In genomic region chr17:78383725-78384471, GRCh38 we compare ENCODE assay signal across 9 cellular contexts. TPM values are rescaled to one million over a fixed set of nuclear protein-coding genes. Genes with fewer than 3 reads are reported as not detected.
DNase-seq lines count a peak whose midpoint lies in the region; ATAC-seq, FAIRE-seq and TF ChIP-seq lines count a peak whose summit lies in the region.
"Had no signal": no experiment of that assay in that cellular context is flagged by ENCODE, and none has a peak within 500 bp of the region (broad histone marks: within the 10 kb centered on the region; RNA-seq: fewer than 3 reads in every experiment).

No MANE protein-coding gene starts in this region.

- no peak for FAIRE-seq in HTR-8/SVneo (lab: Jason Lieb, UNC)
- FAIRE-seq: K562 had no signal

- DNase-seq in GF-D8 (lab: John Stamatoyannopoulos, UW) (peak; percentile 95), HTR-8/SVneo (ENCODE audit: insufficient read length, low spot score) (peak; percentile 70), fibroblast of peridontal ligament (ENCODE audit: extremely low read depth) (peak; percentile 98), NCI-H345 (lab: John Stamatoyannopoulos, UW) (no peak), NCI-H345 treated with DMSO at 0.1 percent for 48 hours (lab: John Stamatoyannopoulos, UW; ENCODE audit: unreplicated experiment) (no peak), NCI-H2081 treated with DMSO at 0.1 percent for 48 hours (lab: John Stamatoyannopoulos, UW) (no peak)
- DNase-seq in activated CD8-positive, alpha-beta memory T cell treated with anti-CD3 and anti-CD28 coated beads, Interleukin-2, amount 10 ng/mL, durations not matched to agents 7 days and 5 days: peak; percentile 76

- no peaks in the 10 kb centered on the region for H3K27me3 Mint-ChIP-seq in activated CD8-positive, alpha-beta memory T cell treated with anti-CD3 and anti-CD28 coated beads, Interleukin-2, amount 10 ng/mL, durations not matched to agents 7 days and 5 days

- no peaks in the 10 kb centered on the region for H3K9me3 ChIP-seq in parathyroid adenoma (ENCODE audit: control insufficient read depth, low read length)

- H3K4me2 ChIP-seq in parathyroid adenoma (ENCODE audit: low read length): no peak overlapping the region

- CTCF ChIA-PET in activated CD8-positive, alpha-beta memory T cell treated with anti-CD3 and anti-CD28 coated beads, Interleukin-2, amount 10 ng/mL, durations not matched to agents 7 days and 5 days (lab: Charles Lee): interaction anchor here (1.2 kb wide), 2 partner anchors 14 to 66 kb away, joined by 3 to 4 read pairs; no protein-coding TSS in a partner anchor

- H3K4me3 Mint-ChIP-seq in activated CD8-positive, alpha-beta memory T cell treated with anti-CD3 and anti-CD28 coated beads, Interleukin-2, amount 10 ng/mL, durations not matched to agents 7 days and 5 days: peak overlapping the region; percentile 58

- peak overlapping the region; percentile 85 for H3K27ac ChIP-seq in parathyroid adenoma

- no peaks in the 10 kb centered on the region for H3K9me3 Mint-ChIP-seq in activated CD8-positive, alpha-beta memory T cell treated with anti-CD3 and anti-CD28 coated beads, Interleukin-2, amount 10 ng/mL, durations not matched to agents 7 days and 5 days (ENCODE audit: low read depth)

- no peak overlapping the region for H2AFZ ChIP-seq in parathyroid adenoma

- peaks cover 24% of the 10 kb centered on the region for H3K36me3 Mint-ChIP-seq in activated CD8-positive, alpha-beta memory T cell treated with anti-CD3 and anti-CD28 coated beads, Interleukin-2, amount 10 ng/mL, durations not matched to agents 7 days and 5 days

- no peaks in the 10 kb centered on the region for H3K27me3 ChIP-seq in parathyroid adenoma (ENCODE audit: control insufficient read depth, insufficient read depth, low read length)

- ATAC-seq in activated CD8-positive, alpha-beta memory T cell treated with anti-CD3 and anti-CD28 coated beads, Interleukin-2, amount 10 ng/mL, durations not matched to agents 7 days and 5 days: peak; percentile 38
- ATAC-seq: K562 had no signal

- no peak overlapping the region for H3K9ac ChIP-seq in parathyroid adenoma

- no peaks in the 10 kb centered on the region for H3K36me3 ChIP-seq in parathyroid adenoma (ENCODE audit: control insufficient read depth, insufficient read depth, low read length)

- TF ChIP-seq CTCF in parathyroid adenoma (IDR thresholded peaks at IDR 0.05): no peak

- no peak overlapping the region for H3K4me3 ChIP-seq in parathyroid adenoma (ENCODE audit: low read depth, low read length)
- H3K4me3 ChIP-seq: K562 had no signal

- H3K27ac Mint-ChIP-seq in activated CD8-positive, alpha-beta memory T cell treated with anti-CD3 and anti-CD28 coated beads, Interleukin-2, amount 10 ng/mL, durations not matched to agents 7 days and 5 days: peak overlapping the region; percentile 91

- H3K4me1 Mint-ChIP-seq in activated CD8-positive, alpha-beta memory T cell treated with anti-CD3 and anti-CD28 coated beads, Interleukin-2, amount 10 ng/mL, durations not matched to agents 7 days and 5 days: peaks cover 90% of the 10 kb centered on the region

- peaks cover 53% of the 10 kb centered on the region for H3K79me2 ChIP-seq in parathyroid adenoma

- peaks cover 13% of the 10 kb centered on the region for H3K4me1 ChIP-seq in parathyroid adenoma

RNA-seq across cellular contexts. Expression of gene PGS1, which starts 5.4 kb away (rescaled TPM):
- total RNA-seq in activated CD8-positive, alpha-beta memory T cell treated with anti-CD3 and anti-CD28 coated beads, Interleukin-2, amount 10 ng/mL, durations not matched to agents 7 days and 5 days: 10 to 100 TPM; 52.2 to 70.2 TPM

RNA-seq across cellular contexts. Expression of gene SOCS3, which starts 24.0 kb away (rescaled TPM):
- 10 to 100 TPM in 1 of 2 experiments, 1 to 10 TPM in 1; 9.9 to 21.3 TPM for total RNA-seq in activated CD8-positive, alpha-beta memory T cell treated with anti-CD3 and anti-CD28 coated beads, Interleukin-2, amount 10 ng/mL, durations not matched to agents 7 days and 5 days

Comparison
In these comparisons a context has a peak if more than half of its experiments do, and no peak if none do; other contexts are left out.
1. DNase-seq: peak in GF-D8 (single experiment), HTR-8/SVneo (single experiment), activated CD8-positive, alpha-beta memory T cell treated with anti-CD3 and anti-CD28 coated beads, Interleukin-2, amount 10 ng/mL, durations not matched to agents 7 days and 5 days (single experiment) and fibroblast of peridontal ligament (single experiment); none in NCI-H345 (single experiment), NCI-H345 treated with DMSO at 0.1 percent for 48 hours (single experiment) and NCI-H2081 treated with DMSO at 0.1 percent for 48 hours (single experiment).